28 cellular contexts compared by ENCODE assay signal in genomic region chr2:216526939-216527338, GRCh38.
"Had no signal": no experiment of that assay in that cellular context is flagged by ENCODE, and none has a peak within 500 bp of the region (broad histone marks: within the 10 kb centered on the region; RNA-seq: fewer than 3 reads in every experiment).

No MANE protein-coding gene starts in this region.

- H3K4me3 ChIP-seq: SJCRH30 had no signal

- H3K4me1 ChIP-seq: SJCRH30 had no signal

- ATAC-seq: activated T-cell treated with anti-CD3 and anti-CD28 coated beads, Interleukin-2, amount 50 U/mL, for 72 hours; Panc1; T-helper 17 cell; WTC11 had no signal

- H3K27me3 ChIP-seq: SJCRH30 had no signal

- H3K9me3 ChIP-seq: SJCRH30, SK-N-SH had no signal

- H3K27me3 Mint-ChIP-seq: activated CD4-positive, alpha-beta memory T cell treated with anti-CD3 and anti-CD28 coated beads for 36 hours; activated CD4-positive, alpha-beta T cell treated with anti-CD3 and anti-CD28 coated beads, Interleukin-2, amount 10 ng/mL, durations not matched to agents 24 days and 14 days; activated naive CD8-positive, alpha-beta T cell treated with anti-CD3 and anti-CD28 coated beads for 36 hours; T-helper 17 cell had no signal

- H3K9ac ChIP-seq: SK-N-SH had no signal

- DNase-seq: activated CD4-positive, alpha-beta memory T cell treated with anti-CD3 and anti-CD28 coated beads for 36 hours; activated CD4-positive, alpha-beta T cell treated with anti-CD3 and anti-CD28 coated beads, Interleukin-2, amount 10 ng/mL, durations not matched to agents 24 days and 14 days; activated CD4-positive, CD25-positive, alpha-beta regulatory T cell treated with anti-CD3 and anti-CD28 coated beads, Interleukin-2, amount 50 U/mL, for 72 hours; activated CD8-positive, alpha-beta memory T cell treated with anti-CD3 and anti-CD28 coated beads, Interleukin-2, amount 50 U/mL, for 4 hours; activated gamma-delta T cell treated with Interleukin-2 at 50 U/mL for 16 hours; activated naive CD4-positive, alpha-beta T cell treated with anti-CD3 and anti-CD28 coated beads, Interleukin-2, amount 10 ng/mL, durations not matched to agents 7 days and 5 days; activated naive CD8-positive, alpha-beta T cell treated with anti-CD3 and anti-CD28 coated beads for 36 hours; activated T-cell treated with anti-CD3 and anti-CD28 coated beads, Interleukin-2, amount 50 U/mL, for 72 hours; Karpas-422; MM.1S; NCI-H1105; NCI-H1436 treated with DMSO at 0.1 percent for 48 hours; NCI-H187; NCI-H2081; NCI-H510A treated with DMSO at 0.1 percent for 48 hours; NCI-H69; NK-92 treated with Interleukin-12 subunit alpha and Interleukin-12 subunit beta, amount 100 ng/mL, for 24 hours; OCI-M1; Right ventricle myocardium superior; RPMI8226; SJCRH30; SK-N-SH; SW 1271; T-helper 17 cell; T-helper 9 cell had no signal

- H3K36me3 Mint-ChIP-seq: activated naive CD4-positive, alpha-beta T cell treated with anti-CD3 and anti-CD28 coated beads, Interleukin-2, amount 10 ng/mL, durations not matched to agents 7 days and 5 days had no signal

- H3K4me3 Mint-ChIP-seq: activated CD4-positive, alpha-beta memory T cell treated with anti-CD3 and anti-CD28 coated beads for 36 hours; activated CD4-positive, alpha-beta T cell treated with anti-CD3 and anti-CD28 coated beads, Interleukin-2, amount 10 ng/mL, durations not matched to agents 24 days and 14 days; activated naive CD4-positive, alpha-beta T cell treated with anti-CD3 and anti-CD28 coated beads, Interleukin-2, amount 10 ng/mL, durations not matched to agents 7 days and 5 days; activated naive CD8-positive, alpha-beta T cell treated with anti-CD3 and anti-CD28 coated beads for 36 hours; activated T-cell treated with anti-CD3 and anti-CD28 coated beads, Interleukin-2, amount 50 U/mL, for 72 hours; T-helper 17 cell; WTC11 had no signal

- H3K27ac ChIP-seq: SJCRH30 had no signal

- H3K36me3 ChIP-seq: SJCRH30 had no signal

- H3K9me3 Mint-ChIP-seq: activated CD4-positive, alpha-beta memory T cell treated with anti-CD3 and anti-CD28 coated beads for 36 hours; activated CD4-positive, alpha-beta T cell treated with anti-CD3 and anti-CD28 coated beads, Interleukin-2, amount 10 ng/mL, durations not matched to agents 24 days and 14 days; activated naive CD4-positive, alpha-beta T cell treated with anti-CD3 and anti-CD28 coated beads, Interleukin-2, amount 10 ng/mL, durations not matched to agents 7 days and 5 days; activated naive CD8-positive, alpha-beta T cell treated with anti-CD3 and anti-CD28 coated beads for 36 hours; activated T-cell treated with anti-CD3 and anti-CD28 coated beads, Interleukin-2, amount 50 U/mL, for 72 hours; activated T-helper 2 cell treated with anti-CD3 and anti-CD28 coated beads, Interferon-gamma antibody, Interleukin-2, Interleukin-4, amounts not matched to agents 10 μg/mL and 5 μg/mL and 100 μg/mL, durations not matched to agents 14 hours and 24 hours and 36 hours had no signal

- H3K4me2 ChIP-seq: SK-N-SH had no signal

- H3K27ac Mint-ChIP-seq: activated CD4-positive, alpha-beta memory T cell treated with anti-CD3 and anti-CD28 coated beads for 36 hours; activated CD4-positive, alpha-beta T cell treated with anti-CD3 and anti-CD28 coated beads, Interleukin-2, amount 10 ng/mL, durations not matched to agents 24 days and 14 days; activated naive CD4-positive, alpha-beta T cell treated with anti-CD3 and anti-CD28 coated beads, Interleukin-2, amount 10 ng/mL, durations not matched to agents 7 days and 5 days; activated naive CD8-positive, alpha-beta T cell treated with anti-CD3 and anti-CD28 coated beads for 36 hours; activated T-cell treated with anti-CD3 and anti-CD28 coated beads, Interleukin-2, amount 50 U/mL, for 72 hours; activated T-helper 2 cell treated with anti-CD3 and anti-CD28 coated beads, Interferon-gamma antibody, Interleukin-2, Interleukin-4, amounts not matched to agents 10 μg/mL and 5 μg/mL and 100 μg/mL, durations not matched to agents 14 hours and 24 hours and 36 hours; T-helper 17 cell; WTC11 had no signal

- H3K4me1 Mint-ChIP-seq: activated CD4-positive, alpha-beta T cell treated with anti-CD3 and anti-CD28 coated beads, Interleukin-2, amount 10 ng/mL, durations not matched to agents 24 days and 14 days; activated naive CD4-positive, alpha-beta T cell treated with anti-CD3 and anti-CD28 coated beads, Interleukin-2, amount 10 ng/mL, durations not matched to agents 7 days and 5 days; activated naive CD8-positive, alpha-beta T cell treated with anti-CD3 and anti-CD28 coated beads for 36 hours; T-helper 17 cell had no signal
